In the genomic region with DNA sequence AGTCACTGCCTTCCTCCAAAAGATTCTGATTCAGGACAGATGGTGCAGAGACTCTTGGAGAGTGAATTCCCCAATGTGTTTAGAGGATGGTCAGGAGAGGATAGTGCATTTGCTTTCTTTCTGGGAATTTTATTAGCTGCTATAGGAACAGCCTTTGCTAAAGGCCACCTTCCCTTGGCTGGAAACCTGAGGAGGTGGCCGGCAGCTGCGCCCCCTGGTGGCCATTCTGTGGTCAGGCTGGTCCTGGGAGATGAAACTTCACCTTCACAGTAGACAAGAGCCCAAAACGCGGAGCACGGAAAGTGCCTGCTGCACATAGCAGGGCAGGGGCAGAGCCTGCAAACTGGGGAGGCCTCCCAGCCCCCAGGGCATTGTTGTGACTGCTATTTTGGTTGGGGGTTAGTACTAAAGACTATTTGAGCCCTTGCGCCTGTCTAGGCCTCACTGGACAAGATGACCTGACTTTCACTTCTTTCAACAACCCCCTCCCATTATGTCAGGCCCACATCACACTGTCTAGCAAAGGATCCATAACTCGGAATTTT, we compare ENCODE assay signal across 1 cellular context.
TF ChIP-seq lines count a peak whose summit lies in the region.

No MANE protein-coding gene starts in this region.

TF ChIP-seq in IMR-90, 13 proteins besides CTCF, POLR2A, EP300 and RAD21:
- TF ChIP-seq, protein P1, sequence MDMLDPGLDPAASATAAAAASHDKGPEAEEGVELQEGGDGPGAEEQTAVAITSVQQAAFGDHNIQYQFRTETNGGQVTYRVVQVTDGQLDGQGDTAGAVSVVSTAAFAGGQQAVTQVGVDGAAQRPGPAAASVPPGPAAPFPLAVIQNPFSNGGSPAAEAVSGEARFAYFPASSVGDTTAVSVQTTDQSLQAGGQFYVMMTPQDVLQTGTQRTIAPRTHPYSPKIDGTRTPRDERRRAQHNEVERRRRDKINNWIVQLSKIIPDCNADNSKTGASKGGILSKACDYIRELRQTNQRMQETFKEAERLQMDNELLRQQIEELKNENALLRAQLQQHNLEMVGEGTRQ (IDR thresholded peaks at IDR 0.05; ENCODE audit: low read depth, low read length), result no peak
- TF ChIP-seq SMC3 (IDR thresholded peaks at IDR 0.05; ENCODE audit: low read depth, low read length), result peak; percentile 47; the same call in 1 of the 2 replicates
